In genomic region chr11:69088676-69089146, GRCh38 we compare ENCODE assay signal across 9 cellular contexts. TPM values are rescaled to one million over a fixed set of nuclear protein-coding genes. Genes with fewer than 3 reads are reported as not detected.
DNase-seq lines count a peak whose midpoint lies in the region; ATAC-seq and TF ChIP-seq lines count a peak whose summit lies in the region.
"Had no signal": no experiment of that assay in that cellular context is flagged by ENCODE, and none has a peak within 500 bp of the region (broad histone marks: within the 10 kb centered on the region; RNA-seq: fewer than 3 reads in every experiment).

No MANE protein-coding gene starts in this region.

- peaks cover 13 to 44% of the 10 kb centered on the region in 2 donors for H3K36me3 ChIP-seq in ascending aorta
- peaks cover 2 to 64% (median 44%) of the 10 kb centered on the region in 4 donors for H3K36me3 ChIP-seq in sigmoid colon

- no peak for TF ChIP-seq POLR2A in sigmoid colon (IDR thresholded peaks at IDR 0.05)

- no peak overlapping the region for H3K4me3 ChIP-seq in GM12865 (ENCODE audit: low read depth, low read length)
- no peak overlapping the region for H3K4me3 ChIP-seq in ascending aorta
- no peak overlapping the region for H3K4me3 ChIP-seq in sigmoid colon

- peak; percentile 85 for DNase-seq in GM12865 (ENCODE audit: low read depth)
- DNase-seq in NCI-H1092 treated with DMSO at 0.1 percent for 48 hours (lab: John Stamatoyannopoulos, UW) = peak; percentile 43
- peak; percentile 33 for DNase-seq in T follicular helper cell (ENCODE audit: low read depth)
- DNase-seq in ascending aorta (ENCODE audit: low spot score in 2 of 2) = peak in 1 of 2 donors; percentile 79
- DNase-seq in hepatic stellate cell (ENCODE audit: low spot score) = peak; percentile 96
- peak; percentile 89 for DNase-seq in sigmoid colon

- no peaks in the 10 kb centered on the region for H3K4me1 ChIP-seq in ascending aorta
- peaks cover 0 to 42% (median 36%) of the 10 kb centered on the region in 4 donors for H3K4me1 ChIP-seq in sigmoid colon

- intact Hi-C loops in ascending aorta (cut with DNase I) = loop anchor here (5.0 kb wide), 3 partner anchors 86 to 186 kb away; partner anchors contain the start of genes IGHMBP2 and MRPL21
- intact Hi-C loops in sigmoid colon (cut with DNase I) = loop anchor here (5.0 kb wide), 5 partner anchors 36 to 554 kb away; partner anchors contain the start of genes CCND1, CPT1A, IGHMBP2 and MRPL21

- 30 to 45% methylated on average over 11 of the region's 11 CpGs for WGBS in sigmoid colon, 2 donors

- H3K27ac ChIP-seq in ascending aorta (no peak overlapping the region), sigmoid colon (peak overlapping the region; percentile 82 to 90 (median 86))
- H3K27ac ChIP-seq: epithelial cell of prostate had no signal

- ATAC-seq in HG02623 (IDR thresholded peaks at IDR 0.05; ENCODE audit: unreplicated experiment) (no peak), GM19328 (IDR thresholded peaks at IDR 0.05; ENCODE audit: unreplicated experiment) (no peak)

- H3K9me3 ChIP-seq in ascending aorta (no peaks in the 10 kb centered on the region), sigmoid colon (no peaks in the 10 kb centered on the region)

- TF ChIP-seq EP300 in sigmoid colon (IDR thresholded peaks at IDR 0.05) = no peak

- H3K27me3 ChIP-seq in ascending aorta (no peaks in the 10 kb centered on the region), sigmoid colon (no peaks in the 10 kb centered on the region)

- TF ChIP-seq CTCF in GM12865 (IDR thresholded peaks at IDR 0.05; ENCODE audit: insufficient read depth, low read depth, low read length, missing control alignments) = peak; percentile 79
- peak; percentile 64 to 82 (median 74) for TF ChIP-seq CTCF in ascending aorta (IDR thresholded peaks at IDR 0.05)
- peak; percentile 67 to 76 (median 72) for TF ChIP-seq CTCF in sigmoid colon (IDR thresholded peaks at IDR 0.05)

RNA-seq across cellular contexts. Expression of gene TPCN2, which starts 40.0 kb away (rescaled TPM):
- total RNA-seq in ascending aorta (24.9 TPM), sigmoid colon (10 to 100 TPM; 17.5 to 43.5 (median 25.3) TPM)
- 10 to 100 TPM in 1 of 3 donors, 1 to 10 TPM in 2; 1.6 to 14.4 (median 1.8) TPM for polyA plus RNA-seq in sigmoid colon

Comparison
In these comparisons a context has a peak if more than half of its experiments do, and no peak if none do; other contexts are left out.
1. H3K27ac ChIP-seq: peak in sigmoid colon (4 of 4); none in ascending aorta (0 of 2).
2. Peak in every context shown above with its lines, with median percentiles within 50 percentile points of each other: CTCF ChIP-seq.